22 cellular contexts compared by ENCODE assay signal in the genomic region with DNA sequence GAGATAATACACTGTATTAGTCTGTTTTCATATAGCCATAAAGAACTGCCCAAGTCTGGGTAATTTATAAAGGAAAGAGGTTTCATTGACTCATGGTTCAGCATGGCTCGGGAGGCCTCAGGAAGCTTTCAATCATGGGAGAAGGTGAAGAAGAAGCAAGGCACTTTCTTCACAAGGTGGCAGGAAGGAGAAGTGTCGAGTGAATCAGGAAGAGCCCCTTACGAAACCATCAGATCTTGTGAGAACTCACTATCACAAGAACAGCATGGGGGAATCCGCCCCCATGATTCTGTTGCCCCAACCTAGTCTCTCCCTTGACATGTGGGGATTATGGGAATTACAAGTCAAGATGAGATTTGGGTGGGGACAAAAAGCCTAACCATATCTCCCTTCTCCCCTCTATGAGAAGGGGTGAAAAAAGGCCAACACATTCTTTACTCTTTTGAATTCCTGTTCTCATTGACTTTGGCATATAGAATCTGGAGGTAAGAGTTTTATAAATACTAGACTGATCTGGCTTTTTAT.
"Had no signal": no experiment of that assay in that cellular context is flagged by ENCODE, and none has a peak within 500 bp of the region (broad histone marks: within the 10 kb centered on the region; RNA-seq: fewer than 3 reads in every experiment).

No MANE protein-coding gene starts in this region.

- H3K9me3 ChIP-seq: body of pancreas, lower lobe of right lung, thoracic aorta had no signal

- H3K4me1 Mint-ChIP-seq: activated CD4-positive, alpha-beta memory T cell treated with anti-CD3 and anti-CD28 coated beads, Interleukin-2, amount 10 ng/mL, durations not matched to agents 7 days and 5 days had no signal

- H3K27me3 ChIP-seq: body of pancreas, cardiac muscle cell, foreskin keratinocyte had no signal

- H3K27ac ChIP-seq: body of pancreas, cardiac muscle cell, foreskin keratinocyte, lower lobe of right lung, thoracic aorta had no signal

- H3K36me3 Mint-ChIP-seq: type B pancreatic cell had no signal

- DNase-seq: activated CD4-positive, alpha-beta memory T cell treated with anti-CD3 and anti-CD28 coated beads, Interleukin-2, amount 10 ng/mL, durations not matched to agents 7 days and 5 days; activated CD4-positive, alpha-beta T cell treated with anti-CD3 and anti-CD28 coated beads for 48 hours; activated effector memory CD4-positive, alpha-beta T cell treated with Interleukin-2 at 50 U/mL for 16 hours; activated naive CD4-positive, alpha-beta T cell treated with anti-CD3 and anti-CD28 coated beads for 36 hours; activated naive CD8-positive, alpha-beta T cell treated with anti-CD3 and anti-CD28 coated beads, Interleukin-2, amount 10 ng/mL, durations not matched to agents 7 days and 5 days; activated T-cell treated with anti-CD3 and anti-CD28 coated beads, Interleukin-2, amount 50 U/mL, for 72 hours; amygdala; body of pancreas; effector CD8-positive, alpha-beta T cell; foreskin keratinocyte; immature natural killer cell; lower lobe of right lung; naive thymus-derived CD4-positive, alpha-beta T cell; retina; stimulated activated CD4-positive, alpha-beta T cell treated with anti-CD3 and anti-CD28 coated beads, Interleukin-4, amount 100 ng/mL, for 1 hour; stimulated activated naive CD4-positive, alpha-beta T cell; T1000 had no signal

- H3K36me3 ChIP-seq: cardiac muscle cell, lower lobe of right lung, thoracic aorta had no signal

- H3K4me3 ChIP-seq: body of pancreas, cardiac muscle cell, lower lobe of right lung, thoracic aorta had no signal

- H3K27ac Mint-ChIP-seq: activated CD4-positive, alpha-beta memory T cell treated with anti-CD3 and anti-CD28 coated beads, Interleukin-2, amount 10 ng/mL, durations not matched to agents 7 days and 5 days; activated naive CD4-positive, alpha-beta T cell treated with anti-CD3 and anti-CD28 coated beads for 36 hours; activated naive CD8-positive, alpha-beta T cell treated with anti-CD3 and anti-CD28 coated beads, Interleukin-2, amount 10 ng/mL, durations not matched to agents 7 days and 5 days; activated T-cell treated with anti-CD3 and anti-CD28 coated beads, Interleukin-2, amount 50 U/mL, for 72 hours; naive thymus-derived CD4-positive, alpha-beta T cell; progenitor cell of endocrine pancreas; type B pancreatic cell had no signal

- H3K27me3 Mint-ChIP-seq: activated CD4-positive, alpha-beta memory T cell treated with anti-CD3 and anti-CD28 coated beads, Interleukin-2, amount 10 ng/mL, durations not matched to agents 7 days and 5 days; activated naive CD8-positive, alpha-beta T cell treated with anti-CD3 and anti-CD28 coated beads, Interleukin-2, amount 10 ng/mL, durations not matched to agents 7 days and 5 days; naive thymus-derived CD4-positive, alpha-beta T cell; progenitor cell of endocrine pancreas; type B pancreatic cell had no signal

- H3K4me3 Mint-ChIP-seq: activated CD4-positive, alpha-beta memory T cell treated with anti-CD3 and anti-CD28 coated beads, Interleukin-2, amount 10 ng/mL, durations not matched to agents 7 days and 5 days; activated naive CD4-positive, alpha-beta T cell treated with anti-CD3 and anti-CD28 coated beads for 36 hours; activated naive CD8-positive, alpha-beta T cell treated with anti-CD3 and anti-CD28 coated beads, Interleukin-2, amount 10 ng/mL, durations not matched to agents 7 days and 5 days; activated T-cell treated with anti-CD3 and anti-CD28 coated beads, Interleukin-2, amount 50 U/mL, for 72 hours; immature natural killer cell; naive thymus-derived CD4-positive, alpha-beta T cell; type B pancreatic cell had no signal

- H3K4me1 ChIP-seq: body of pancreas, foreskin keratinocyte, lower lobe of right lung had no signal

- ATAC-seq: activated T-cell treated with anti-CD3 and anti-CD28 coated beads, Interleukin-2, amount 50 U/mL, for 72 hours; body of pancreas; foreskin keratinocyte; left lobe of liver; lower lobe of right lung; naive thymus-derived CD4-positive, alpha-beta T cell had no signal

- H3K9me3 Mint-ChIP-seq: activated CD4-positive, alpha-beta memory T cell treated with anti-CD3 and anti-CD28 coated beads, Interleukin-2, amount 10 ng/mL, durations not matched to agents 7 days and 5 days; activated naive CD4-positive, alpha-beta T cell treated with anti-CD3 and anti-CD28 coated beads for 36 hours; activated T-cell treated with anti-CD3 and anti-CD28 coated beads, Interleukin-2, amount 50 U/mL, for 72 hours; immature natural killer cell; type B pancreatic cell had no signal
